ENCODE assay signal across 34 cellular contexts in the genomic region with DNA sequence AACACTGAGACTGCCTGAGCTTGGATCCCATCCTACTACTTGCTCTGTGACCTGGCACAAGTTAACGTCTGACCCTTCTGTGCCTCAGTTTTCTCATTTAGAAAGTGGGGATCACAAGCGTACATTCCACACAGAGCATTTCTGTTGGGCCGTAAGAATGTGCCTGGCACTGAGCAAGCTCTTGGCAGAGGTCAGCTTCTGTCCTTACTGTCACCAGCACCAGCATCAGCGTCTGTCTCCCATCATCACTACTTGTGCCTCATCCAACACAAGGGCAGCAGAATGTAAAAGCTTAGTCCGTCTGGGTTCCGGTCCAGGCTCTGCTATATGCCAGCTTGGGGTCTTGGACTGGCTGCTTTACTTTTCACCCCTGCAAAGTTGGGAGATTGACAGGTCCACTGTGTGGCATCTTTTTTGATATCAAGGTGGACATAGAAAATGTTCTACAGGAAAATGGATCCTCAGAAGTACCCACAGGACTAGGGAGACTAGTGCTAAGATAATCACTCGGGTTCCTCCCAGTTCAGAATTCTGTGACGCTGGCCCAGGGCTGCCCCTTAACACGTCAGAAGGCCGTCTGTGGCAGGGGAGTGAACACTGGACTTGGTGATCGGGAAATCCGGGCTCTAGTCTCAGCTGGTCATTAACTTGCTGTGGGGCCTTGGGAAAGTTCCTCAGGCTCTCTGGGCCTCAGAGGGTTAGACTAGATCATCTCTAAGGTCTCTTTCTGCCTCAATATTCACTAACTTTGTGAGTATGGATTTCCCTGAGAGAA.
DNase-seq lines count a peak whose midpoint lies in the region; ATAC-seq, FAIRE-seq and TF ChIP-seq lines count a peak whose summit lies in the region.
"Had no signal": no experiment of that assay in that cellular context is flagged by ENCODE, and none has a peak within 500 bp of the region (broad histone marks: within the 10 kb centered on the region; RNA-seq: fewer than 3 reads in every experiment).

No MANE protein-coding gene starts in this region.

- no peaks in the 10 kb centered on the region for H3K4me1 Mint-ChIP-seq in activated naive CD4-positive, alpha-beta T cell treated with anti-CD3 and anti-CD28 coated beads for 36 hours (ENCODE audit: low read depth)
- H3K4me1 Mint-ChIP-seq: activated naive CD4-positive, alpha-beta T cell treated with anti-CD3 and anti-CD28 coated beads, Interleukin-2, amount 50 U/mL, for 24 hours; activated T-helper 17 cell treated with anti-CD3 and anti-CD28 coated beads, Interleukin-2, amount 50 U/mL, for 72 hours; CD14-positive monocyte; natural killer cell had no signal

- FAIRE-seq in H54 (lab: Jason Lieb, UNC) = no peak
- FAIRE-seq: A204.1, G401.6 had no signal

- H3K36me3 ChIP-seq in muscle layer of colon (ENCODE audit: insufficient read depth, low read length) = peaks cover 26% of the 10 kb centered on the region
- no peaks in the 10 kb centered on the region for H3K36me3 ChIP-seq in transverse colon
- H3K36me3 ChIP-seq in HAP-1 (replicated peaks) = no peaks in the 10 kb centered on the region
- H3K36me3 ChIP-seq: colonic mucosa, Peyer's patch, thyroid gland, WERI-Rb-1 had no signal

- TF ChIP-seq EP300 in transverse colon (IDR thresholded peaks at IDR 0.05; ENCODE audit: low read depth) = no peak

- in situ Hi-C loops in transverse colon (cut with MboI; ENCODE audit: low pct_ligation_motif_present in 1 of 4, low pct_unique_long_range_greater_than_20kb in 1 of 4, low sequenced_read_pairs in 3 of 4) (no loop called here), HAP-1 (cut with MboI; ENCODE audit: low sequenced_read_pairs) (no loop called here)

- H3K4me3 ChIP-seq in muscle layer of colon (ENCODE audit: low read depth in 1 of 2, low read length in 2 of 2) = no peak overlapping the region
- no peak overlapping the region for H3K4me3 ChIP-seq in transverse colon
- no peak overlapping the region for H3K4me3 ChIP-seq in HAP-1
- H3K4me3 ChIP-seq: colonic mucosa, Peyer's patch, SJSA1, skin epidermis, thyroid gland had no signal

- H3K27ac ChIP-seq in adipose tissue (ENCODE audit: low read depth, low read length) (peak overlapping the region; percentile 13), muscle layer of colon (ENCODE audit: low read depth, low read length) (peak overlapping the region; percentile 88), transverse colon (peak overlapping the region; percentile 37 to 75 (median 70))
- H3K27ac ChIP-seq: colonic mucosa, epithelial cell of prostate, SJSA1, skin epidermis, thyroid gland, WERI-Rb-1 had no signal

- no peaks in the 10 kb centered on the region for H3K9me3 Mint-ChIP-seq in activated naive CD4-positive, alpha-beta T cell treated with anti-CD3 and anti-CD28 coated beads for 36 hours
- H3K9me3 Mint-ChIP-seq: activated naive CD4-positive, alpha-beta T cell treated with anti-CD3 and anti-CD28 coated beads, Interleukin-2, amount 50 U/mL, for 24 hours; CD14-positive monocyte; H9; natural killer cell had no signal

- no peak for TF ChIP-seq CTCF in transverse colon (IDR thresholded peaks at IDR 0.05)

- no peak overlapping the region for H3K4me3 Mint-ChIP-seq in activated naive CD4-positive, alpha-beta T cell treated with anti-CD3 and anti-CD28 coated beads for 36 hours
- H3K4me3 Mint-ChIP-seq: activated naive CD4-positive, alpha-beta T cell treated with anti-CD3 and anti-CD28 coated beads, Interleukin-2, amount 50 U/mL, for 24 hours; activated T-helper 17 cell treated with anti-CD3 and anti-CD28 coated beads, Interleukin-2, amount 50 U/mL, for 72 hours; CD14-positive monocyte; H9; natural killer cell had no signal

- H3K4me1 ChIP-seq in muscle layer of colon (ENCODE audit: insufficient read depth, low read length) (peaks cover 51% of the 10 kb centered on the region), transverse colon (peaks cover 0 to 22% (median 6%) of the 10 kb centered on the region in 4 donors), HAP-1 (no peaks in the 10 kb centered on the region)
- H3K4me1 ChIP-seq: colonic mucosa had no signal

- H3K27me3 Mint-ChIP-seq in activated naive CD4-positive, alpha-beta T cell treated with anti-CD3 and anti-CD28 coated beads for 36 hours (ENCODE audit: low read depth) = no peaks in the 10 kb centered on the region
- H3K27me3 Mint-ChIP-seq: activated naive CD4-positive, alpha-beta T cell treated with anti-CD3 and anti-CD28 coated beads, Interleukin-2, amount 50 U/mL, for 24 hours had no signal

- H3K9me3 ChIP-seq in muscle layer of colon (ENCODE audit: low read length) (no peaks in the 10 kb centered on the region), transverse colon (no peaks in the 10 kb centered on the region), HAP-1 (no peaks in the 10 kb centered on the region)
- H3K9me3 ChIP-seq: colonic mucosa, Peyer's patch, SJSA1, thyroid gland had no signal

- CTCF ChIA-PET in activated naive CD4-positive, alpha-beta T cell treated with anti-CD3 and anti-CD28 coated beads for 36 hours (lab: Charles Lee) = no interaction called here

- H3K36me3 Mint-ChIP-seq in activated naive CD4-positive, alpha-beta T cell treated with anti-CD3 and anti-CD28 coated beads for 36 hours (ENCODE audit: low read depth) = no peaks in the 10 kb centered on the region
- H3K36me3 Mint-ChIP-seq: activated naive CD4-positive, alpha-beta T cell treated with anti-CD3 and anti-CD28 coated beads, Interleukin-2, amount 50 U/mL, for 24 hours; CD14-positive monocyte; natural killer cell had no signal

- peak; percentile 75 for DNase-seq in cardiac septum (ENCODE audit: low spot score)
- DNase-seq in transverse colon = no peak
- DNase-seq in H54 (ENCODE audit: insufficient read length, low spot score) = no peak
- DNase-seq in HAP-1 (ENCODE audit: low spot score in 2 of 2) = no peak
- no peak for DNase-seq in activated naive CD4-positive, alpha-beta T cell treated with anti-CD3 and anti-CD28 coated beads for 36 hours
- DNase-seq: activated CD4-positive, alpha-beta T cell treated with anti-CD3 and anti-CD28 coated beads for 4 hours; amygdala; Calu3; colonic mucosa; DMS79; effector memory CD4-positive, alpha-beta T cell; glutamatergic neuron; H9; islet precursor cell; natural killer cell; NCI-H1436 treated with DMSO at 0.1 percent for 48 hours; NCI-H2081 treated with DMSO at 0.1 percent for 48 hours; NCI-H345; NCI-H748 treated with DMSO at 0.1 percent for 48 hours; stimulated activated naive CD4-positive, alpha-beta T cell; thyroid gland; WERI-Rb-1 had no signal

- no peaks in the 10 kb centered on the region for H3K27me3 ChIP-seq in muscle layer of colon (ENCODE audit: control insufficient read depth in 1 of 2, insufficient read depth in 2 of 2, low read length in 2 of 2)
- H3K27me3 ChIP-seq in transverse colon = no peaks in the 10 kb centered on the region
- peaks cover 4% of the 10 kb centered on the region; the same call in 1 of the 2 replicates for H3K27me3 ChIP-seq in HAP-1 (ENCODE audit: low read depth)
- H3K27me3 ChIP-seq: colonic mucosa, Peyer's patch, SJSA1, thyroid gland had no signal

- 83 to 88% (median 86%) methylated on average over 12 of the region's 12 CpGs for WGBS in adipose tissue, 3 donors
- WGBS in transverse colon (ENCODE audit: low coverage in 1 of 2), 2 donors = 83% methylated on average over 12 of the region's 12 CpGs; no CpG with 5 or more reads in 1 of the 2 donors

- no peak overlapping the region for H3K9ac ChIP-seq in muscle layer of colon (ENCODE audit: low read length)

- intact Hi-C loops in cardiac septum (cut with DNase I) (no loop called here), transverse colon (cut with DNase I; ENCODE audit: low total_unique reads) (no loop called here)
- intact Hi-C loops in activated naive CD4-positive, alpha-beta T cell treated with anti-CD3 and anti-CD28 coated beads for 36 hours (cut with micrococcal nuclease) = no loop called here

- H3K27ac Mint-ChIP-seq in activated naive CD4-positive, alpha-beta T cell treated with anti-CD3 and anti-CD28 coated beads for 36 hours = no peak overlapping the region
- H3K27ac Mint-ChIP-seq: activated naive CD4-positive, alpha-beta T cell treated with anti-CD3 and anti-CD28 coated beads, Interleukin-2, amount 50 U/mL, for 24 hours; activated T-helper 17 cell treated with anti-CD3 and anti-CD28 coated beads, Interleukin-2, amount 50 U/mL, for 72 hours; CD14-positive monocyte; natural killer cell had no signal

- TF ChIP-seq POLR2A in transverse colon (IDR thresholded peaks at IDR 0.05) = no peak
- TF ChIP-seq POLR2A in H54 (IDR thresholded peaks at IDR 0.05; ENCODE audit: low read depth, low read length) = no peak

- no peak for ATAC-seq in HG02973 (IDR thresholded peaks at IDR 0.05; ENCODE audit: unreplicated experiment)
- ATAC-seq: activated T-helper 17 cell treated with anti-CD3 and anti-CD28 coated beads, Interleukin-2, amount 50 U/mL, for 72 hours; natural killer cell had no signal

Comparison
In these comparisons a context has a peak if more than half of its experiments do, and no peak if none do; other contexts are left out.
1. H3K27ac ChIP-seq: peak in every context shown above with its lines; median percentile 88 in muscle layer of colon; 70 in transverse colon; 13 in adipose tissue.